Comparison of ENCODE assay signal across 9 cellular contexts in the genomic region with DNA sequence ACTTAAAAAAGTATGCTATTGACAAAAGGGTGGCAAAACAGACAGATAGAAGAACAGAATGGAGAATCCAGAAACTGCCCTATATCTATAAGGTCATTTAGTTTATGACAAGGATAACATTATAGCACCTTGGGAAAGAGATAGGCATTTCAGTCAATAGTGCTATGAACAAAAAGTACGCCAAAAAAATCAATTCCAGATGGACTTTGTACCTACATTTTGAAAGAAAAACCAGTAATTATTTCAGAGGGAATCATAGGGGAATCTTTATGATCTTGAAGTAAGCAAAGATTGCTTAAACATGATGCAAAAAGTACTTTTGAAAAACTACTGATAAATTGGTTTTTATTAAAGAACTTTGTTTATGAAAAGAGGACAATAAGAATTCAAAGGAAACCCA. TPM values are rescaled to one million over a fixed set of nuclear protein-coding genes. Genes with fewer than 3 reads are reported as not detected.
"Had no signal": no experiment of that assay in that cellular context is flagged by ENCODE, and none has a peak within 500 bp of the region (broad histone marks: within the 10 kb centered on the region; RNA-seq: fewer than 3 reads in every experiment).

No MANE protein-coding gene starts in this region.

- DNase-seq: GDM1, GF-D8 had no signal

- FAIRE-seq: G401.6, GM12878, GM12891, GM12892, GM18507, GM19239 had no signal

- ATAC-seq: GM12878 had no signal

- H3K4me3 ChIP-seq: GM12878 had no signal

RNA-seq across cellular contexts. Expression of gene SETBP1, which starts 59.9 kb away (rescaled TPM):
- total RNA-seq: G401 had no signal
